Comparison of ENCODE assay signal across 9 cellular contexts in the genomic region with DNA sequence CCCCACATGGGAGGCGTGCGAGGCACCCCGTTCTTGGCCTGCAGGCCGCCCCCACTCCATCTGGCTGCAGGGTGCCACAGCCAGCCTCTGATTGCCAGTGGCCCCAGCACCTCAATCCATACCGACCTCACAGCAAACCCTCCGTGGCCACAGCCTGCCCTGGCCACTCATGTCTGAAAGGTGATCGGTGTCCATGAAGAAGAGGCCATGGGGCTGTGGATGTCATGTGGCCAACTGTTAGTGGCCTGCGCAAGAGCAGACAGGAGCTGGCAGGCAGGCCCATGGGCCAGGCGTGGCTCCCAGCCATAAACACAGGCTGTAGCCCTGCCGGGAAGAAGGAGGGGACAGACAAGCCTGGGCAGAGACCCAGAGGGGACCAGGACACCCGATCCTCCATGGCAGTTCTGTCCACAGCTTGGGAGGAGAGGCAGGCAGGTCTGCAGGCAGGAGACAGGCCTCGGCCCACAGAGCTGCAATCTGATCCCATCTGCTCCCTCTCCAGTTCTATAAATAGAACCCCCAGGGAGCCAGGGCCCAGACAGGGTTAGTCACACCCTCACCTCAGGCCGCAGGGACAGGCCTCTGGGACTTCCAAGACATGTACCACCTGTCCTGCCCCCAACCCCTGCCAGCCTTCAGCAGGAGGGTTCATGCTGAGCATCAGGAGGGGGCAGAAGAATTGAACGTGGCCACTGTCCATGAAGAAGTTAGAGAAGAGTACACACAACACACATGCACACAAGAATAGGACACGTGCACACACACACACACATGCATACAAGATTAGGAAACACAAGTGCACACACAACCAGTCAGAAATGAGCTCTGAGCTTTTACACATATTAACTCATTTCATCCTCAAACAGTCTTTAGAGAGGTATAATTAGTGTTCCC. TPM values are rescaled to one million over a fixed set of nuclear protein-coding genes. Genes with fewer than 3 reads are reported as not detected.
DNase-seq lines count a peak whose midpoint lies in the region; ATAC-seq and TF ChIP-seq lines count a peak whose summit lies in the region.
"Had no signal": no experiment of that assay in that cellular context is flagged by ENCODE, and none has a peak within 500 bp of the region (broad histone marks: within the 10 kb centered on the region; RNA-seq: fewer than 3 reads in every experiment).

No MANE protein-coding gene starts in this region.

- POLR2A ChIA-PET in CD8-positive, alpha-beta T cell (lab: Charles Lee): no interaction called here
- POLR2A ChIA-PET in CD8-positive, alpha-beta memory T cell (lab: Charles Lee): no interaction called here

- no peak for DNase-seq in CD8-positive, alpha-beta T cell
- DNase-seq in NCI-H1694 treated with DMSO at 0.1 percent for 48 hours (lab: John Stamatoyannopoulos, UW): peak; percentile 70
- peak; percentile 70 for DNase-seq in brain microvascular endothelial cell
- DNase-seq in left lung: peak in 1 of 2 donors; percentile 71
- no peak for DNase-seq in esophagus squamous epithelium (lab: John Stamatoyannopoulos, UW)
- DNase-seq in activated naive CD4-positive, alpha-beta T cell treated with anti-CD3 and anti-CD28 coated beads for 36 hours: no peak
- DNase-seq in CD8-positive, alpha-beta memory T cell: no peak

- WGBS in esophagus squamous epithelium, 2 donors: 54 to 63% methylated on average over 12 to 14 of the region's 15 CpGs

- H3K36me3 Mint-ChIP-seq in CD8-positive, alpha-beta T cell: no peaks in the 10 kb centered on the region
- H3K36me3 Mint-ChIP-seq in activated naive CD4-positive, alpha-beta T cell treated with anti-CD3 and anti-CD28 coated beads for 36 hours (ENCODE audit: low read depth): no peaks in the 10 kb centered on the region
- H3K36me3 Mint-ChIP-seq in CD8-positive, alpha-beta memory T cell: no peaks in the 10 kb centered on the region

- intact Hi-C loops in CD8-positive, alpha-beta T cell (cut with DNase I, micrococcal nuclease): no loop called here
- intact Hi-C loops in left lung (cut with DNase I): no loop called here
- intact Hi-C loops in esophagus squamous epithelium (cut with DNase I): no loop called here
- intact Hi-C loops in activated naive CD4-positive, alpha-beta T cell treated with anti-CD3 and anti-CD28 coated beads for 36 hours (cut with micrococcal nuclease): no loop called here

- H3K27me3 Mint-ChIP-seq in CD8-positive, alpha-beta T cell (ENCODE audit: low read depth): no peaks in the 10 kb centered on the region
- H3K27me3 Mint-ChIP-seq in activated naive CD4-positive, alpha-beta T cell treated with anti-CD3 and anti-CD28 coated beads for 36 hours (ENCODE audit: low read depth): no peaks in the 10 kb centered on the region
- H3K27me3 Mint-ChIP-seq in CD8-positive, alpha-beta memory T cell: peaks cover 0 to 2% of the 10 kb centered on the region in 2 donors

- no peaks in the 10 kb centered on the region for H3K4me1 ChIP-seq in CD8-positive, alpha-beta T cell (ENCODE audit: insufficient read depth, low read length)
- H3K4me1 ChIP-seq in left lung (peaks cover 6 to 7% of the 10 kb centered on the region in 2 donors), esophagus squamous epithelium (peaks cover 6 to 47% (median 24%) of the 10 kb centered on the region in 3 donors)
- H3K4me1 ChIP-seq in CD8-positive, alpha-beta memory T cell (ENCODE audit: insufficient read depth, low read length): no peaks in the 10 kb centered on the region

- H3K27me3 ChIP-seq in CD8-positive, alpha-beta T cell (ENCODE audit: insufficient read depth, low read length): no peaks in the 10 kb centered on the region
- H3K27me3 ChIP-seq in brain microvascular endothelial cell (replicated peaks) (no peaks in the 10 kb centered on the region), left lung (no peaks in the 10 kb centered on the region), esophagus squamous epithelium (no peaks in the 10 kb centered on the region)
- no peaks in the 10 kb centered on the region for H3K27me3 ChIP-seq in CD8-positive, alpha-beta memory T cell (ENCODE audit: insufficient read depth, low read length, poor library complexity, severe bottlenecking)

- ATAC-seq in CD8-positive, alpha-beta T cell: no peak
- ATAC-seq in left lung: peak; percentile 94
- no peak for ATAC-seq in GM21619 (IDR thresholded peaks at IDR 0.05; ENCODE audit: unreplicated experiment)

- in situ Hi-C loops in brain microvascular endothelial cell (cut with HindIII; ENCODE audit: low pct_ligation_motif_present, low sequenced_read_pairs): no loop called here

- no peaks in the 10 kb centered on the region for H3K4me1 Mint-ChIP-seq in CD8-positive, alpha-beta T cell (ENCODE audit: low read depth)
- no peaks in the 10 kb centered on the region for H3K4me1 Mint-ChIP-seq in activated naive CD4-positive, alpha-beta T cell treated with anti-CD3 and anti-CD28 coated beads for 36 hours (ENCODE audit: low read depth)
- H3K4me1 Mint-ChIP-seq in CD8-positive, alpha-beta memory T cell: peaks cover 0 to 4% (median 3%) of the 10 kb centered on the region in 3 donors
- H3K4me1 Mint-ChIP-seq: neural crest cell had no signal

- peak overlapping the region; percentile 21 for H3K27ac Mint-ChIP-seq in CD8-positive, alpha-beta T cell
- H3K27ac Mint-ChIP-seq in activated naive CD4-positive, alpha-beta T cell treated with anti-CD3 and anti-CD28 coated beads for 36 hours: no peak overlapping the region
- no peak overlapping the region for H3K27ac Mint-ChIP-seq in CD8-positive, alpha-beta memory T cell

- H3K9me3 ChIP-seq in CD8-positive, alpha-beta T cell (ENCODE audit: low read length): no peaks in the 10 kb centered on the region
- H3K9me3 ChIP-seq in left lung: peaks cover 0 to 2% of the 10 kb centered on the region in 2 donors
- no peaks in the 10 kb centered on the region for H3K9me3 ChIP-seq in esophagus squamous epithelium
- H3K9me3 ChIP-seq in CD8-positive, alpha-beta memory T cell (ENCODE audit: low read length): no peaks in the 10 kb centered on the region

- H3K4me3 ChIP-seq in CD8-positive, alpha-beta T cell (ENCODE audit: low read depth, low read length): no peak overlapping the region
- no peak overlapping the region for H3K4me3 ChIP-seq in brain microvascular endothelial cell (ENCODE audit: low read depth, low read length)
- H3K4me3 ChIP-seq in left lung: no peak overlapping the region
- no peak overlapping the region for H3K4me3 ChIP-seq in esophagus squamous epithelium
- H3K4me3 ChIP-seq in CD8-positive, alpha-beta memory T cell (ENCODE audit: low read length): no peak overlapping the region

- no peak for TF ChIP-seq CTCF in CD8-positive, alpha-beta T cell (IDR thresholded peaks at IDR 0.05)
- TF ChIP-seq CTCF in brain microvascular endothelial cell (IDR thresholded peaks at IDR 0.05; ENCODE audit: low read depth, low read length, missing control alignments) (no peak), left lung (IDR thresholded peaks at IDR 0.05) (no peak), esophagus squamous epithelium (IDR thresholded peaks at IDR 0.05) (no peak)

- CTCF ChIA-PET in CD8-positive, alpha-beta T cell (lab: Charles Lee): no interaction called here
- CTCF ChIA-PET in activated naive CD4-positive, alpha-beta T cell treated with anti-CD3 and anti-CD28 coated beads for 36 hours (lab: Charles Lee): no interaction called here
- CTCF ChIA-PET in CD8-positive, alpha-beta memory T cell (lab: Charles Lee): no interaction called here

- no peaks in the 10 kb centered on the region for H3K36me3 ChIP-seq in CD8-positive, alpha-beta T cell (ENCODE audit: insufficient read depth, low read length)
- H3K36me3 ChIP-seq in brain microvascular endothelial cell (replicated peaks): no peaks in the 10 kb centered on the region
- peaks cover 0 to 5% of the 10 kb centered on the region in 2 donors for H3K36me3 ChIP-seq in left lung
- H3K36me3 ChIP-seq in esophagus squamous epithelium: peaks cover 0 to 7% (median 0%) of the 10 kb centered on the region in 3 donors
- no peaks in the 10 kb centered on the region for H3K36me3 ChIP-seq in CD8-positive, alpha-beta memory T cell (ENCODE audit: insufficient read depth, low read length)

- no peak for TF ChIP-seq POLR2A in esophagus squamous epithelium (IDR thresholded peaks at IDR 0.05)

- no peak overlapping the region for H3K4me3 Mint-ChIP-seq in CD8-positive, alpha-beta T cell
- no peak overlapping the region for H3K4me3 Mint-ChIP-seq in activated naive CD4-positive, alpha-beta T cell treated with anti-CD3 and anti-CD28 coated beads for 36 hours
- no peak overlapping the region for H3K4me3 Mint-ChIP-seq in CD8-positive, alpha-beta memory T cell
- H3K4me3 Mint-ChIP-seq: neural crest cell had no signal

- no peaks in the 10 kb centered on the region for H3K9me3 Mint-ChIP-seq in CD8-positive, alpha-beta T cell
- H3K9me3 Mint-ChIP-seq in activated naive CD4-positive, alpha-beta T cell treated with anti-CD3 and anti-CD28 coated beads for 36 hours: no peaks in the 10 kb centered on the region
- H3K9me3 Mint-ChIP-seq in CD8-positive, alpha-beta memory T cell: no peaks in the 10 kb centered on the region
- H3K9me3 Mint-ChIP-seq: neural crest cell had no signal

- H3K27ac ChIP-seq in CD8-positive, alpha-beta T cell (ENCODE audit: low read depth, low read length): no peak overlapping the region
- no peak overlapping the region for H3K27ac ChIP-seq in brain microvascular endothelial cell
- peak overlapping the region in 1 of 2 donors; percentile 33 for H3K27ac ChIP-seq in left lung
- peak overlapping the region in 2 of 4 donors; percentile 15 to 26 for H3K27ac ChIP-seq in esophagus squamous epithelium
- no peak overlapping the region for H3K27ac ChIP-seq in CD8-positive, alpha-beta memory T cell (ENCODE audit: low read depth, low read length)

RNA-seq across cellular contexts. Expression of gene STEAP3, which starts 16.9 kb away (rescaled TPM):
- total RNA-seq in CD8-positive, alpha-beta T cell: not detected
- total RNA-seq in left lung (10 to 100 TPM; 40.4 to 43.8 TPM), esophagus squamous epithelium (10 to 100 TPM; 18.1 to 28.8 (median 25.7) TPM)
- total RNA-seq in activated naive CD4-positive, alpha-beta T cell treated with anti-CD3 and anti-CD28 coated beads for 36 hours: under 1 TPM; 0.07 TPM
- under 1 TPM; 0.11 to 0.22 TPM for total RNA-seq in CD8-positive, alpha-beta memory T cell
- 0.41 TPM for polyA plus RNA-seq in CD8-positive, alpha-beta memory T cell

Comparison
In these comparisons a context has a peak if more than half of its experiments do, and no peak if none do; other contexts are left out.
1. DNase-seq: peak in NCI-H1694 treated with DMSO at 0.1 percent for 48 hours (single experiment) and brain microvascular endothelial cell (single experiment); none in CD8-positive, alpha-beta T cell (0 of 7), esophagus squamous epithelium (single experiment), activated naive CD4-positive, alpha-beta T cell treated with anti-CD3 and anti-CD28 coated beads for 36 hours (single experiment) and CD8-positive, alpha-beta memory T cell (0 of 5).
2. RNA of gene STEAP3, which starts 16.9 kb away (total RNA-seq): 40.4 to 43.8 TPM in left lung and 18.1 to 28.8 TPM in esophagus squamous epithelium; 0.11 to 0.22 TPM in CD8-positive, alpha-beta memory T cell, 0.07 TPM in activated naive CD4-positive, alpha-beta T cell treated with anti-CD3 and anti-CD28 coated beads for 36 hours and not detected in CD8-positive, alpha-beta T cell; every median in the first group is over 10 times any median in the second.